34 cellular contexts compared by ENCODE assay signal in genomic region chr15:69843267-69843666, GRCh38.
"Had no signal": no experiment of that assay in that cellular context is flagged by ENCODE, and none has a peak within 500 bp of the region (broad histone marks: within the 10 kb centered on the region; RNA-seq: fewer than 3 reads in every experiment).

No MANE protein-coding gene starts in this region.

- ATAC-seq: activated CD8-positive, alpha-beta T cell treated with anti-CD3 and anti-CD28 coated beads for 36 hours; PC-3 had no signal

- H3K36me3 ChIP-seq: brain microvascular endothelial cell, cardiac muscle cell, MG63, Peyer's patch, WERI-Rb-1 had no signal

- H3K9me3 Mint-ChIP-seq: activated CD8-positive, alpha-beta T cell treated with anti-CD3 and anti-CD28 coated beads for 36 hours; activated naive CD4-positive, alpha-beta T cell treated with anti-CD3 and anti-CD28 coated beads for 36 hours; activated naive CD8-positive, alpha-beta T cell treated with anti-CD3 and anti-CD28 coated beads for 36 hours; activated T-cell treated with anti-CD3 and anti-CD28 coated beads, Interleukin-2, amount 50 U/mL, for 24 hours; activated T-helper 2 cell treated with anti-CD3 and anti-CD28 coated beads, Interferon-gamma antibody, Interleukin-2, Interleukin-4, amounts not matched to agents 10 μg/mL and 5 μg/mL and 100 μg/mL, durations not matched to agents 14 hours and 24 hours and 36 hours; central memory CD8-positive, alpha-beta T cell had no signal

- H3K9me3 ChIP-seq: MG63, Peyer's patch had no signal

- H3K4me1 Mint-ChIP-seq: central memory CD8-positive, alpha-beta T cell had no signal

- DNase-seq: activated CD4-positive, alpha-beta T cell treated with anti-CD3 and anti-CD28 coated beads for 1 hour; activated CD4-positive, alpha-beta T cell treated with anti-CD3 and anti-CD28 coated beads for 48 hours; activated CD4-positive, CD25-positive, alpha-beta regulatory T cell; activated CD8-positive, alpha-beta T cell treated with anti-CD3 and anti-CD28 coated beads for 36 hours; activated gamma-delta T cell treated with Interleukin-2 at 50 U/mL for 16 hours; activated naive CD4-positive, alpha-beta T cell treated with anti-CD3 and anti-CD28 coated beads for 36 hours; activated naive CD8-positive, alpha-beta T cell treated with anti-CD3 and anti-CD28 coated beads for 36 hours; activated T-cell treated with anti-CD3 and anti-CD28 coated beads, Interleukin-2, amount 50 U/mL, for 24 hours; amniotic stem cell; aorta; brain microvascular endothelial cell; Kasumi-1; KG1; MG63; NCI-H1048; NCI-H1105 treated with DMSO at 0.1 percent for 48 hours; NCI-H1436; NCI-H1694 treated with DMSO at 0.1 percent for 48 hours; NCI-H2029; NCI-H510A; NCI-H526; NCI-H748 treated with DMSO at 0.1 percent for 48 hours; NK-92 treated with Interleukin-12 subunit alpha and Interleukin-12 subunit beta, amount 100 ng/mL, for 24 hours; PC-3; Peyer's patch; SIG-M5; SW 1271; T-helper 1 cell; T1000; WERI-Rb-1 had no signal

- H3K27me3 ChIP-seq: brain microvascular endothelial cell, cardiac muscle cell, Peyer's patch had no signal

- H3K36me3 Mint-ChIP-seq: activated naive CD8-positive, alpha-beta T cell treated with anti-CD3 and anti-CD28 coated beads for 36 hours had no signal

- H3K4me1 ChIP-seq: Peyer's patch had no signal

- H3K27ac ChIP-seq: brain microvascular endothelial cell, cardiac muscle cell, Peyer's patch, RWPE1, WERI-Rb-1 had no signal

- H3K27me3 Mint-ChIP-seq: activated T-cell treated with anti-CD3 and anti-CD28 coated beads, Interleukin-2, amount 50 U/mL, for 24 hours had no signal

- H3K27ac Mint-ChIP-seq: activated CD8-positive, alpha-beta T cell treated with anti-CD3 and anti-CD28 coated beads for 36 hours; activated naive CD4-positive, alpha-beta T cell treated with anti-CD3 and anti-CD28 coated beads for 36 hours; activated naive CD8-positive, alpha-beta T cell treated with anti-CD3 and anti-CD28 coated beads for 36 hours; activated T-cell treated with anti-CD3 and anti-CD28 coated beads, Interleukin-2, amount 50 U/mL, for 24 hours; activated T-helper 2 cell treated with anti-CD3 and anti-CD28 coated beads, Interferon-gamma antibody, Interleukin-2, Interleukin-4, amounts not matched to agents 10 μg/mL and 5 μg/mL and 100 μg/mL, durations not matched to agents 14 hours and 24 hours and 36 hours had no signal

- H3K4me3 ChIP-seq: cardiac muscle cell, MG63, Peyer's patch had no signal

- H3K4me3 Mint-ChIP-seq: activated CD8-positive, alpha-beta T cell treated with anti-CD3 and anti-CD28 coated beads for 36 hours; activated naive CD4-positive, alpha-beta T cell treated with anti-CD3 and anti-CD28 coated beads for 36 hours; activated naive CD8-positive, alpha-beta T cell treated with anti-CD3 and anti-CD28 coated beads for 36 hours; activated T-cell treated with anti-CD3 and anti-CD28 coated beads, Interleukin-2, amount 50 U/mL, for 24 hours; central memory CD8-positive, alpha-beta T cell had no signal
